ENCODE assay signal across 8 cellular contexts in genomic region chr12:100574262-100575074, GRCh38. TPM values are rescaled to one million over a fixed set of nuclear protein-coding genes. Genes with fewer than 3 reads are reported as not detected.
DNase-seq lines count a peak whose midpoint lies in the region; ATAC-seq and TF ChIP-seq lines count a peak whose summit lies in the region.

No MANE protein-coding gene starts in this region.

- H3K27me3 ChIP-seq in dorsolateral prefrontal cortex (peaks cover 0 to 5% (median 0%) of the 10 kb centered on the region in 45 donors), aorta (ENCODE audit: control insufficient read depth in 1 of 2, insufficient read depth in 2 of 2, low read length in 1 of 2) (no peaks in the 10 kb centered on the region)

- TF ChIP-seq CTCF in AG10803 (conservative IDR thresholded peaks at IDR 0.05; ENCODE audit: low read length) (no peak), dorsolateral prefrontal cortex (IDR thresholded peaks at IDR 0.05 in 54 of 56, conservative IDR thresholded peaks at IDR 0.05 in 2 of 56; ENCODE audit: low read depth in 1 of 56, partially characterized antibody in 56 of 56) (no peak)

- H3K4me1 Mint-ChIP-seq in memory B cell = peaks cover 8% of the 10 kb centered on the region

- H3K36me3 Mint-ChIP-seq in memory B cell = peaks cover 2% of the 10 kb centered on the region

- H3K4me3 Mint-ChIP-seq in memory B cell = peak overlapping the region; percentile 91

- 14% methylated on average over 13 of the region's 13 CpGs for WGBS in aorta, 2 donors

- no peak overlapping the region for H3K27ac Mint-ChIP-seq in memory B cell

- peaks cover 3% of the 10 kb centered on the region for H3K27me3 Mint-ChIP-seq in memory B cell

- no peaks in the 10 kb centered on the region for H3K36me3 ChIP-seq in aorta (ENCODE audit: control insufficient read depth in 1 of 2, insufficient read depth in 2 of 2, low read length in 1 of 2)

- H3K9me3 ChIP-seq in aorta (ENCODE audit: control insufficient read depth, low read length) = no peaks in the 10 kb centered on the region

- H3K4me3 ChIP-seq in AG10803 (ENCODE audit: low read length) (peak overlapping the region; percentile 89), dorsolateral prefrontal cortex (peak overlapping the region; percentile 52 to 97 (median 77)), aorta (ENCODE audit: low read length in 2 of 2) (peak overlapping the region; percentile 2 to 78)

- H3K27ac ChIP-seq in dorsolateral prefrontal cortex (peak overlapping the region in 6 of 59 donors; percentile 59 to 78 (median 66)), aorta (ENCODE audit: low read depth in 1 of 2, low read length in 2 of 2) (no peak overlapping the region)

- peak; percentile 1 for ATAC-seq in GM19023 (IDR thresholded peaks at IDR 0.05; ENCODE audit: unreplicated experiment)
- no peak for ATAC-seq in memory B cell (ENCODE audit: low read depth)
- ATAC-seq in aorta (ENCODE audit: low FRiP score) = peak; percentile 56
- no peak for ATAC-seq in GM21390 (IDR thresholded peaks at IDR 0.05; ENCODE audit: unreplicated experiment)

- DNase-seq in AG10803 (ENCODE audit: low read depth) = no peak
- peak; percentile 84 for DNase-seq in NCI-H69 (lab: John Stamatoyannopoulos, UW)
- no peak for DNase-seq in dorsolateral prefrontal cortex
- DNase-seq in memory B cell (ENCODE audit: low spot score in 2 of 2) = no peak
- peak; percentile 66 to 72 for DNase-seq in aorta
- no peak for DNase-seq in GOT3 (lab: John Stamatoyannopoulos, UW)

- H3K9me3 Mint-ChIP-seq in memory B cell = no peaks in the 10 kb centered on the region

- H3K4me1 ChIP-seq in aorta (ENCODE audit: control insufficient read depth in 1 of 2, insufficient read depth in 2 of 2, low read length in 2 of 2) = peaks cover 0 to 7% of the 10 kb centered on the region in 2 donors

- intact Hi-C loops in dorsolateral prefrontal cortex (cut with DNase I) = no loop called here
- intact Hi-C loops in aorta (cut with DNase I) = no loop called here

RNA-seq across cellular contexts. Expression of gene GAS2L3, which starts 1.0 kb away (rescaled TPM):
- total RNA-seq in dorsolateral prefrontal cortex (1 to 10 TPM in 112 of 120 experiments, under 1 TPM in 8; 0.39 to 8.7 (median 2.6) TPM), aorta (10 to 100 TPM in 1 of 2 donors, 1 to 10 TPM in 1; 5.8 to 19.6 TPM)
- polyA plus RNA-seq in aorta = 1 to 10 TPM in 1 of 2 donors, under 1 TPM in 1; 0.13 to 5.1 TPM

Comparison
In these comparisons a context has a peak if more than half of its experiments do, and no peak if none do; other contexts are left out.
1. DNase-seq: peak in NCI-H69 (single experiment) and aorta (2 of 2); none in AG10803 (single experiment), dorsolateral prefrontal cortex (0 of 10), memory B cell (0 of 2) and GOT3 (single experiment).
2. ATAC-seq: peak in GM19023 (single experiment) and aorta (single experiment); none in memory B cell (single experiment) and GM21390 (single experiment).
3. Peak in every context shown above with its lines, with median percentiles within 50 percentile points of each other: H3K4me3 ChIP-seq.